ENCODE assay signal across 14 cellular contexts in genomic region chr17:14165672-14166071, GRCh38.
A peak's percentile ranks its signal among the peaks of the same experiment; 100 is the strongest.
DNase-seq lines count a peak whose midpoint lies in the region; ATAC-seq and TF ChIP-seq lines count a peak whose summit lies in the region.
"Had no signal": no experiment of that assay in that cellular context is flagged by ENCODE, and none has a peak within 500 bp of the region (broad histone marks: within the 10 kb centered on the region; RNA-seq: fewer than 3 reads in every experiment).

No MANE protein-coding gene starts in this region.

- POLR2A ChIA-PET in HEK293T (lab: Yijun Ruan, JAX), result no interaction called here

- CTCF ChIA-PET in HEK293T (lab: Yijun Ruan, JAX), result no interaction called here

- intact Hi-C loops in activated CD4-positive, alpha-beta T cell treated with anti-CD3 and anti-CD28 coated beads, Interleukin-2, amount 10 ng/mL, durations not matched to agents 24 days and 14 days (cut with micrococcal nuclease), result no loop called here
- intact Hi-C loops in activated T-helper 1 cell treated with anti-CD3 and anti-CD28 coated beads, Interleukin-12 subunit alpha, Interleukin-12 subunit beta, Interleukin-2, Interleukin-4 antibody, amounts not matched to agents 30 ng/mL and 10 ng/mL and 1 ng/mL, durations not matched to agents 14 hours and 24 hours and 36 hours (cut with micrococcal nuclease), result no loop called here
- intact Hi-C loops in left lung (cut with DNase I), result no loop called here

- H3K36me3 Mint-ChIP-seq in activated CD4-positive, alpha-beta T cell treated with anti-CD3 and anti-CD28 coated beads, Interleukin-2, amount 10 ng/mL, durations not matched to agents 24 days and 14 days (ENCODE audit: low read depth), result peaks cover 55% of the 10 kb centered on the region
- H3K36me3 Mint-ChIP-seq in activated T-helper 1 cell treated with anti-CD3 and anti-CD28 coated beads, Interleukin-12 subunit alpha, Interleukin-12 subunit beta, Interleukin-2, Interleukin-4 antibody, amounts not matched to agents 30 ng/mL and 10 ng/mL and 1 ng/mL, durations not matched to agents 14 hours and 24 hours and 36 hours (ENCODE audit: low read depth), result peaks cover 48% of the 10 kb centered on the region

- peaks cover 0 to 17% of the 10 kb centered on the region in 2 donors for H3K9me3 ChIP-seq in left lung

- H3K4me3 Mint-ChIP-seq in activated CD4-positive, alpha-beta T cell treated with anti-CD3 and anti-CD28 coated beads, Interleukin-2, amount 10 ng/mL, durations not matched to agents 24 days and 14 days, result no peak overlapping the region
- no peak overlapping the region for H3K4me3 Mint-ChIP-seq in activated T-helper 1 cell treated with anti-CD3 and anti-CD28 coated beads, Interleukin-12 subunit alpha, Interleukin-12 subunit beta, Interleukin-2, Interleukin-4 antibody, amounts not matched to agents 30 ng/mL and 10 ng/mL and 1 ng/mL, durations not matched to agents 14 hours and 24 hours and 36 hours
- no peak overlapping the region for H3K4me3 Mint-ChIP-seq in stimulated activated naive CD8-positive, alpha-beta T cell treated with anti-CD3 and anti-CD28 coated beads, Interleukin-15, amount 100 ng/mL, for 72 hours
- H3K4me3 Mint-ChIP-seq: CD4-positive, alpha-beta T cell had no signal

- H3K27ac Mint-ChIP-seq in activated CD4-positive, alpha-beta T cell treated with anti-CD3 and anti-CD28 coated beads, Interleukin-2, amount 10 ng/mL, durations not matched to agents 24 days and 14 days, result peak overlapping the region; percentile 10
- H3K27ac Mint-ChIP-seq in activated T-helper 1 cell treated with anti-CD3 and anti-CD28 coated beads, Interleukin-12 subunit alpha, Interleukin-12 subunit beta, Interleukin-2, Interleukin-4 antibody, amounts not matched to agents 30 ng/mL and 10 ng/mL and 1 ng/mL, durations not matched to agents 14 hours and 24 hours and 36 hours, result peak overlapping the region; percentile 60
- no peak overlapping the region for H3K27ac Mint-ChIP-seq in stimulated activated naive CD8-positive, alpha-beta T cell treated with anti-CD3 and anti-CD28 coated beads, Interleukin-15, amount 100 ng/mL, for 72 hours
- H3K27ac Mint-ChIP-seq: CD4-positive, alpha-beta T cell had no signal

- DNase-seq in activated CD4-positive, alpha-beta T cell treated with anti-CD3 and anti-CD28 coated beads, Interleukin-2, amount 10 ng/mL, durations not matched to agents 24 days and 14 days, result no peak
- DNase-seq in activated CD4-positive, alpha-beta T cell treated with anti-CD3 and anti-CD28 coated beads, Interleukin-2, amount 50 U/mL, for 1 hour, result no peak
- DNase-seq in activated T-helper 1 cell treated with anti-CD3 and anti-CD28 coated beads, Interleukin-12 subunit alpha, Interleukin-12 subunit beta, Interleukin-2, Interleukin-4 antibody, amounts not matched to agents 30 ng/mL and 10 ng/mL and 1 ng/mL, durations not matched to agents 14 hours and 24 hours and 36 hours (ENCODE audit: low spot score), result no peak
- DNase-seq in fibroblast of the aortic adventitia (ENCODE audit: low read depth) (peak; percentile 3), left lung (no peak), HEK293T (ENCODE audit: extremely low spot score) (no peak)
- DNase-seq in stimulated activated naive CD8-positive, alpha-beta T cell treated with anti-CD3 and anti-CD28 coated beads, Interleukin-15, amount 100 ng/mL, for 72 hours, result no peak
- DNase-seq: ACHN; Calu3; CD4-positive, alpha-beta T cell; DMS 273 treated with DMSO at 0.1 percent for 48 hours had no signal

- H3K4me3 ChIP-seq in fibroblast of the aortic adventitia (ENCODE audit: low read depth, low read length), result no peak overlapping the region
- H3K4me3 ChIP-seq in left lung, result no peak overlapping the region
- H3K4me3 ChIP-seq: BLaER1 treated with 17β-estradiol and CSF1 and Interleukin-3, amounts not matched to agents 10 nM and 100 nM had no signal

- peaks cover 18% of the 10 kb centered on the region for H3K4me1 Mint-ChIP-seq in activated CD4-positive, alpha-beta T cell treated with anti-CD3 and anti-CD28 coated beads, Interleukin-2, amount 10 ng/mL, durations not matched to agents 24 days and 14 days
- H3K4me1 Mint-ChIP-seq in activated T-helper 1 cell treated with anti-CD3 and anti-CD28 coated beads, Interleukin-12 subunit alpha, Interleukin-12 subunit beta, Interleukin-2, Interleukin-4 antibody, amounts not matched to agents 30 ng/mL and 10 ng/mL and 1 ng/mL, durations not matched to agents 14 hours and 24 hours and 36 hours (ENCODE audit: low read depth), result peaks cover 25% of the 10 kb centered on the region
- H3K4me1 Mint-ChIP-seq in stimulated activated naive CD8-positive, alpha-beta T cell treated with anti-CD3 and anti-CD28 coated beads, Interleukin-15, amount 100 ng/mL, for 72 hours, result peaks cover 5% of the 10 kb centered on the region

- H3K27me3 ChIP-seq in left lung, result no peaks in the 10 kb centered on the region
- H3K27me3 ChIP-seq: BLaER1 treated with 17β-estradiol and CSF1 and Interleukin-3, amounts not matched to agents 10 nM and 100 nM had no signal

- H3K36me3 ChIP-seq in left lung, result no peaks in the 10 kb centered on the region

- H3K4me1 ChIP-seq in left lung, result no peaks in the 10 kb centered on the region
- H3K4me1 ChIP-seq: BLaER1 treated with 17β-estradiol and CSF1 and Interleukin-3, amounts not matched to agents 10 nM and 100 nM had no signal

- TF ChIP-seq CTCF in fibroblast of the aortic adventitia (IDR thresholded peaks at IDR 0.05; ENCODE audit: insufficient read depth, low read length) (no peak), left lung (IDR thresholded peaks at IDR 0.05) (no peak)

- H3K27me3 Mint-ChIP-seq in activated CD4-positive, alpha-beta T cell treated with anti-CD3 and anti-CD28 coated beads, Interleukin-2, amount 10 ng/mL, durations not matched to agents 24 days and 14 days, result no peaks in the 10 kb centered on the region
- H3K27me3 Mint-ChIP-seq in activated T-helper 1 cell treated with anti-CD3 and anti-CD28 coated beads, Interleukin-12 subunit alpha, Interleukin-12 subunit beta, Interleukin-2, Interleukin-4 antibody, amounts not matched to agents 30 ng/mL and 10 ng/mL and 1 ng/mL, durations not matched to agents 14 hours and 24 hours and 36 hours (ENCODE audit: insufficient read depth), result no peaks in the 10 kb centered on the region
- H3K27me3 Mint-ChIP-seq in stimulated activated naive CD8-positive, alpha-beta T cell treated with anti-CD3 and anti-CD28 coated beads, Interleukin-15, amount 100 ng/mL, for 72 hours, result no peaks in the 10 kb centered on the region
- H3K27me3 Mint-ChIP-seq: CD4-positive, alpha-beta T cell had no signal

- H3K27ac ChIP-seq in left lung, result no peak overlapping the region
- H3K27ac ChIP-seq: BLaER1 treated with 17β-estradiol and CSF1 and Interleukin-3, amounts not matched to agents 10 nM and 100 nM had no signal

- peaks cover 23% of the 10 kb centered on the region for H3K9me3 Mint-ChIP-seq in activated CD4-positive, alpha-beta T cell treated with anti-CD3 and anti-CD28 coated beads, Interleukin-2, amount 10 ng/mL, durations not matched to agents 24 days and 14 days
- peaks cover 28% of the 10 kb centered on the region for H3K9me3 Mint-ChIP-seq in activated T-helper 1 cell treated with anti-CD3 and anti-CD28 coated beads, Interleukin-12 subunit alpha, Interleukin-12 subunit beta, Interleukin-2, Interleukin-4 antibody, amounts not matched to agents 30 ng/mL and 10 ng/mL and 1 ng/mL, durations not matched to agents 14 hours and 24 hours and 36 hours
- H3K9me3 Mint-ChIP-seq in stimulated activated naive CD8-positive, alpha-beta T cell treated with anti-CD3 and anti-CD28 coated beads, Interleukin-15, amount 100 ng/mL, for 72 hours, result peaks cover 14 to 28% of the 10 kb centered on the region in 2 donors

- ATAC-seq in left lung (peak; percentile 51), HG02884 (IDR thresholded peaks at IDR 0.05; ENCODE audit: unreplicated experiment) (no peak)
- ATAC-seq in stimulated activated naive CD8-positive, alpha-beta T cell treated with anti-CD3 and anti-CD28 coated beads, Interleukin-15, amount 100 ng/mL, for 72 hours, result no peak
- ATAC-seq: HCT116 had no signal

TF ChIP-seq in HEK293T, 16 proteins besides CTCF, POLR2A, EP300 and RAD21:
- no peak for TF ChIP-seq FOXM1 (IDR thresholded peaks at IDR 0.05; ENCODE audit: borderline replicate concordance)

Comparison
In these comparisons a context has a peak if more than half of its experiments do, and no peak if none do; other contexts are left out.
1. H3K27ac Mint-ChIP-seq: peak in activated CD4-positive, alpha-beta T cell treated with anti-CD3 and anti-CD28 coated beads, Interleukin-2, amount 10 ng/mL, durations not matched to agents 24 days and 14 days (single experiment) and activated T-helper 1 cell treated with anti-CD3 and anti-CD28 coated beads, Interleukin-12 subunit alpha, Interleukin-12 subunit beta, Interleukin-2, Interleukin-4 antibody, amounts not matched to agents 30 ng/mL and 10 ng/mL and 1 ng/mL, durations not matched to agents 14 hours and 24 hours and 36 hours (single experiment); none in stimulated activated naive CD8-positive, alpha-beta T cell treated with anti-CD3 and anti-CD28 coated beads, Interleukin-15, amount 100 ng/mL, for 72 hours (0 of 2).